In genomic region chr2:24926602-24927252, GRCh38 we compare ENCODE assay signal across 8 cellular contexts. TPM values are rescaled to one million over a fixed set of nuclear protein-coding genes. Genes with fewer than 3 reads are reported as not detected.
A peak's percentile ranks its signal among the peaks of the same experiment; 100 is the strongest.
DNase-seq lines count a peak whose midpoint lies in the region; ATAC-seq, FAIRE-seq and TF ChIP-seq lines count a peak whose summit lies in the region.

No MANE protein-coding gene starts in this region.

- H3K27ac ChIP-seq in right cardiac atrium (ENCODE audit: low read length) (peak overlapping the region; percentile 2), small intestine (ENCODE audit: low read depth in 1 of 2, low read length in 1 of 2) (peak overlapping the region in 1 of 2 donors; percentile 37), A673 (ENCODE audit: low read depth, low read length, poor library complexity, severe bottlenecking) (no peak overlapping the region)

- TF ChIP-seq CTCF in A673 (conservative IDR thresholded peaks at IDR 0.05; ENCODE audit: low read depth, low read length): no peak

- H3K36me3 ChIP-seq in small intestine (ENCODE audit: control insufficient read depth in 2 of 2, insufficient read depth in 2 of 2, low read length in 2 of 2): no peaks in the 10 kb centered on the region
- no peaks in the 10 kb centered on the region for H3K36me3 ChIP-seq in A673 (ENCODE audit: insufficient read depth, low read length, poor library complexity, severe bottlenecking)

- ATAC-seq in GM19351 (IDR thresholded peaks at IDR 0.05; ENCODE audit: unreplicated experiment): peak; percentile 39
- ATAC-seq in right cardiac atrium: peak; percentile 83 to 84
- ATAC-seq in GM21576 (IDR thresholded peaks at IDR 0.05; ENCODE audit: unreplicated experiment): no peak

- H3K27me3 ChIP-seq in right cardiac atrium (ENCODE audit: control insufficient read depth, insufficient read depth) (no peaks in the 10 kb centered on the region), small intestine (ENCODE audit: control insufficient read depth in 2 of 2, insufficient read depth in 2 of 2, low read length in 2 of 2) (no peaks in the 10 kb centered on the region), A673 (replicated peaks; ENCODE audit: insufficient read depth, low read depth, low read length, poor library complexity) (no peaks in the 10 kb centered on the region)

- H3K9me3 ChIP-seq in right cardiac atrium (ENCODE audit: control insufficient read depth, low read length): no peaks in the 10 kb centered on the region
- no peaks in the 10 kb centered on the region for H3K9me3 ChIP-seq in small intestine (ENCODE audit: control insufficient read depth, low read depth)
- no peaks in the 10 kb centered on the region for H3K9me3 ChIP-seq in A673 (ENCODE audit: low read depth, low read length, poor library complexity, severe bottlenecking)

- no peaks in the 10 kb centered on the region for H3K4me1 ChIP-seq in right cardiac atrium (ENCODE audit: control insufficient read depth, insufficient read depth, low read length)
- no peaks in the 10 kb centered on the region for H3K4me1 ChIP-seq in small intestine (ENCODE audit: control insufficient read depth in 2 of 2, insufficient read depth in 1 of 2, low read depth in 1 of 2, low read length in 1 of 2)
- H3K4me1 ChIP-seq in A673 (ENCODE audit: insufficient read depth, low read length, poor library complexity, severe bottlenecking): no peaks in the 10 kb centered on the region

- FAIRE-seq in small intestine (lab: Jason Lieb, UNC): no peak
- no peak for FAIRE-seq in urothelium cell line (lab: Jason Lieb, UNC)

- DNase-seq in activated effector memory CD4-positive, alpha-beta T cell treated with anti-CD3 and anti-CD28 coated beads, Interleukin-2, amount 50 U/mL, for 16 hours: peak; percentile 72
- DNase-seq in right cardiac atrium: peak; percentile 84 to 90 (median 88)
- DNase-seq in small intestine: peak; percentile 20
- no peak for DNase-seq in urothelium cell line (ENCODE audit: low spot score)
- no peak for DNase-seq in A673 (ENCODE audit: low spot score)
- no peak for DNase-seq in H4 (ENCODE audit: low spot score)

- CTCF ChIA-PET in A673 (lab: Charles Lee): no interaction called here

- 17% methylated on average over 33 of the region's 33 CpGs for WGBS in right cardiac atrium
- 20 to 30% (median 25%) methylated on average over 33 of the region's 33 CpGs for WGBS in small intestine, 3 donors

- POLR2A ChIA-PET in A673 (lab: Charles Lee; ENCODE audit: low non-redundant PET): no interaction called here

- no TSS peak for BruUV-seq in A673 (replicated peaks; lab: Mats Ljungman, UMichigan)

- intact Hi-C loops in right cardiac atrium (cut with DNase I): no loop called here
- intact Hi-C loops in A673 (cut with micrococcal nuclease; ENCODE audit: unreplicated experiment): no loop called here

- H3K4me3 ChIP-seq in right cardiac atrium (ENCODE audit: low read length): no peak overlapping the region
- no peak overlapping the region for H3K4me3 ChIP-seq in small intestine (ENCODE audit: low read depth in 1 of 2, low read length in 2 of 2)
- no peak overlapping the region for H3K4me3 ChIP-seq in A673 (ENCODE audit: low read depth, low read length, poor library complexity, severe bottlenecking)

RNA-seq across cellular contexts. Expression of gene ADCY3, which starts 6.7 kb away (rescaled TPM):
- total RNA-seq in right cardiac atrium (10 to 100 TPM; 11.7 to 30.4 (median 17.4) TPM), A673 (2021) (37.3 and 42.2 TPM in 2 replicates)
- polyA plus RNA-seq in right cardiac atrium (17.1 TPM), small intestine (10 to 100 TPM in 1 of 3 donors, 1 to 10 TPM in 2; 3.6 to 36.3 (median 4.3) TPM)
- 11.3 and 26.8 TPM in 2 replicates for total RNA-seq in H4 (2014; rRNA removed; shearing (Covaris generic))

RNA-seq across cellular contexts. Expression of gene DNAJC27, which starts 45.0 kb away (rescaled TPM):
- total RNA-seq in right cardiac atrium (10 to 100 TPM in 2 of 4 donors, 1 to 10 TPM in 2; 8.7 to 10.4 (median 9.5) TPM), A673 (2021) (4.4 and 6.7 TPM in 2 replicates)
- polyA plus RNA-seq in right cardiac atrium (4.1 TPM), small intestine (1 to 10 TPM in 1 of 3 donors, under 1 TPM in 2; 0.81 to 2.4 (median 0.89) TPM)
- 0.84 and 3.7 TPM in 2 replicates for total RNA-seq in H4 (2014; rRNA removed; shearing (Covaris generic))

Comparison
In these comparisons a context has a peak if more than half of its experiments do, and no peak if none do; other contexts are left out.
1. DNase-seq: peak in activated effector memory CD4-positive, alpha-beta T cell treated with anti-CD3 and anti-CD28 coated beads, Interleukin-2, amount 50 U/mL, for 16 hours (single experiment), right cardiac atrium (3 of 3) and small intestine (single experiment); none in urothelium cell line (single experiment), A673 (single experiment) and H4 (single experiment).